Comparison of ENCODE assay signal across 1 cellular context in genomic region chrX:118965395-118965794, GRCh38.
TF ChIP-seq lines count a peak whose summit lies in the region.

No MANE protein-coding gene starts in this region.

TF ChIP-seq in HEK293, 187 proteins besides CTCF, POLR2A, EP300 and RAD21 (continued from another document):
- TF ChIP-seq EGR2 (tag by site-specific recombination; IDR thresholded peaks at IDR 0.05; ENCODE audit: low read depth) (peak; percentile 96), ZNF629 (tag by site-specific recombination; IDR thresholded peaks at IDR 0.05) (0 out of 2 replicates have a peak, but pooled peaks have one; percentile 15), ZFP3 (tag by site-specific recombination; IDR thresholded peaks at IDR 0.05; ENCODE audit: low read depth) (no peak), ZFHX2 (tag by site-specific recombination; conservative IDR thresholded peaks at IDR 0.05) (peak; percentile 91), ZNF704 (tag by site-specific recombination; IDR thresholded peaks at IDR 0.05) (no peak), ZNF266 (tag by site-specific recombination; IDR thresholded peaks at IDR 0.05; ENCODE audit: low read depth) (no peak), IKZF3 (tag by site-specific recombination; IDR thresholded peaks at IDR 0.05) (no peak), KLF17 (tag by site-specific recombination; IDR thresholded peaks at IDR 0.05) (0 out of 2 replicates have a peak, but pooled peaks have one; percentile 16)
